In the genomic region with DNA sequence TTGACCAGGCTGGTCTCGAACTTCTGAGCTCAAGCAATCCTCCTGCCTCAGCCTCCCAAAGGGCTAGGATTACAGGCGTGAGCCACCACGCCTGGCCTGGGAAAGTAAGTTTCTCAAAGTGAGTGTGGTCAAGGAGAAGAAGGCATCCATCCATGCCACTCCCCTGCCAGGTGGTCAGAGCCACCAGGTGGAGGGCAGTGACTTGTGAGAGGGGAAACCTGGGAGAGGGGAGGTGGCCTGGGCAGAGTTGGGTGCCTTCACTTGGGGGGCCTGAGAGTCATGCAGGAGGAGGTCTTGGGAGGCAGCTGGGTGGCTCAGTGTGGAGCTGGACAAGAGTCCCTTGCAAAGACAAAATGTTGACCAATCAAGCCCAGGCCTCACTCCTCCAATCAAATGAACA, we compare ENCODE assay signal across 28 cellular contexts.
"Had no signal": no experiment of that assay in that cellular context is flagged by ENCODE, and none has a peak within 500 bp of the region (broad histone marks: within the 10 kb centered on the region; RNA-seq: fewer than 3 reads in every experiment).

No MANE protein-coding gene starts in this region.

- DNase-seq: Kasumi-1, NCI-H1048, NCI-H1092 treated with DMSO at 0.1 percent for 48 hours, NCI-H1105 treated with DMSO at 0.1 percent for 48 hours, NCI-H1436, NCI-H146, NCI-H1694, NCI-H187, NCI-H1930, NCI-H2081, NCI-H2171 treated with DMSO at 0.1 percent for 48 hours, NCI-H345, NCI-H446, NCI-H510A treated with DMSO at 0.1 percent for 48 hours, NCI-H524 treated with DMSO at 0.1 percent for 48 hours, NCI-H526 treated with DMSO at 0.1 percent for 48 hours, NCI-H774, PC-9, Right ventricle myocardium superior, SHP77 treated with DMSO at 0.1 percent for 48 hours, SK-N-SH, SW 1271 had no signal

- H3K9me3 ChIP-seq: MG63, SJSA1, SK-N-SH had no signal

- H3K27me3 ChIP-seq: MG63 had no signal

- FAIRE-seq: RCC 7860 had no signal

- H3K9ac ChIP-seq: KMS-11, SK-N-SH had no signal

- H3K36me3 ChIP-seq: MG63, SJSA1 had no signal

- H3K4me3 ChIP-seq: MG63, PC-9, SJSA1 had no signal

- ATAC-seq: Panc1 had no signal

- H3K4me1 ChIP-seq: SJSA1 had no signal

- H2AFZ ChIP-seq: PC-9 had no signal

- H3K27ac ChIP-seq: KMS-11, PC-9, RWPE1, SJSA1 had no signal

- H3K4me2 ChIP-seq: KMS-11, PC-9, SK-N-SH had no signal
